ENCODE assay signal across 2 cellular contexts in genomic region chr20:6841128-6841527, GRCh38.
TF ChIP-seq lines count a peak whose summit lies in the region.

No MANE protein-coding gene starts in this region.

TF ChIP-seq in HepG2, 621 proteins besides CTCF, POLR2A, EP300 and RAD21:
- no peak for TF ChIP-seq ZFP36L1 (CRISPR knock-in tag; IDR thresholded peaks at IDR 0.05)
- no peak for TF ChIP-seq MXD4 (CRISPR knock-in tag; IDR thresholded peaks at IDR 0.05)
- peak; percentile 20 for TF ChIP-seq PCBP2 (optimal IDR thresholded peaks at IDR 0.05; ENCODE audit: low read depth, low read length, poor library complexity, severe bottlenecking)
- peak; percentile 99 for TF ChIP-seq PTBP1 (IDR thresholded peaks at IDR 0.05; ENCODE audit: low read depth, low read length, poor library complexity, severe bottlenecking)
- TF ChIP-seq ZNF607 (CRISPR knock-in tag; IDR thresholded peaks at IDR 0.05; ENCODE audit: borderline replicate concordance), result no peak
- TF ChIP-seq ATF5 (CRISPR knock-in tag; IDR thresholded peaks at IDR 0.05; ENCODE audit: low read depth), result no peak
- TF ChIP-seq HOMEZ (CRISPR knock-in tag; IDR thresholded peaks at IDR 0.05; ENCODE audit: low read depth), result no peak
- TF ChIP-seq ZNF629 (CRISPR knock-in tag; conservative IDR thresholded peaks at IDR 0.05), result no peak
- TF ChIP-seq ZNF224 (CRISPR knock-in tag; IDR thresholded peaks at IDR 0.05), result no peak
- TF ChIP-seq FOXP1 (IDR thresholded peaks at IDR 0.05), result no peak
- no peak for TF ChIP-seq FOXP1 (CRISPR knock-in tag; IDR thresholded peaks at IDR 0.05)
- no peak for TF ChIP-seq ZNF17 (CRISPR knock-in tag; IDR thresholded peaks at IDR 0.05)
- TF ChIP-seq ZNF614 (CRISPR knock-in tag; IDR thresholded peaks at IDR 0.05; ENCODE audit: borderline replicate concordance), result no peak
- TF ChIP-seq RNF2 (conservative IDR thresholded peaks at IDR 0.05; ENCODE audit: low read depth), result no peak
- no peak for TF ChIP-seq ZNF703 (CRISPR knock-in tag; IDR thresholded peaks at IDR 0.05; ENCODE audit: borderline replicate concordance)
- TF ChIP-seq HNRNPK (IDR thresholded peaks at IDR 0.05; ENCODE audit: low read depth, low read length, poor library complexity, severe bottlenecking), result peak; percentile 90
TF ChIP-seq in HepG2: peak in this region for 3.

TF ChIP-seq in H1, 55 proteins besides CTCF, POLR2A, EP300 and RAD21:
- no peak for TF ChIP-seq CHD2 (IDR thresholded peaks at IDR 0.05; ENCODE audit: low read length)
- TF ChIP-seq ATF2 (IDR thresholded peaks at IDR 0.05; ENCODE audit: low read length), result no peak
- TF ChIP-seq CREB1 (IDR thresholded peaks at IDR 0.05), result no peak
- no peak for TF ChIP-seq SP2 (IDR thresholded peaks at IDR 0.05; ENCODE audit: low read length)
- TF ChIP-seq TAF7 (optimal IDR thresholded peaks at IDR 0.05; ENCODE audit: borderline replicate concordance, low read depth, low read length), result no peak
- no peak for TF ChIP-seq YY1 (IDR thresholded peaks at IDR 0.05; ENCODE audit: low read depth, low read length)
- no peak for TF ChIP-seq RXRA (IDR thresholded peaks at IDR 0.05; ENCODE audit: insufficient read depth, low read depth, low read length)
- no peak for TF ChIP-seq KDM5A (IDR thresholded peaks at IDR 0.05; ENCODE audit: low read length)
- no peak for TF ChIP-seq MAX (IDR thresholded peaks at IDR 0.05)
